In the genomic region with DNA sequence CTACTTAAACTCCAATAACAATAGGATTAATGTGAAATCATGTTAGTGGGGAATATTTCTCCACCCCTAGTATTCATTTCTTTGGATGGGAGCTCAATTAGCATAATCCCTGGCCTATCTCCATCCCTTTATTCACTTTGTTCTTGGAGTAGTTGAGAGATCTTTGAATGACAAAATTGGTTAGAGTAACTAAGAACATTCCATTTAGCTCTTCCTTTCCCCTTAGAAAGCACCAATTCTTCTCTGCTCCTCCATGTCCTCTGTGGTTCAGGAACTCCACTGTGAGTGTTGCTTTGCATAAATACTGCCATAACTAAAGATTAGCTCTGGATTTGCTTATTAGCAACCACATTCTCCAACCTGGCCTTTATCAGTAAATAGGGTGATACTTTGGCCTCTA, we compare ENCODE assay signal across 35 cellular contexts.
"Had no signal": no experiment of that assay in that cellular context is flagged by ENCODE, and none has a peak within 500 bp of the region (broad histone marks: within the 10 kb centered on the region; RNA-seq: fewer than 3 reads in every experiment).

No MANE protein-coding gene starts in this region.

- H3K27ac ChIP-seq: adrenal gland, ascending aorta, breast epithelium, cardiac muscle cell, colonic mucosa, epithelial cell of prostate, esophagus squamous epithelium, gastroesophageal sphincter, heart right ventricle, WERI-Rb-1 had no signal

- H3K4me1 ChIP-seq: adrenal gland, ascending aorta, breast epithelium, colonic mucosa, esophagus squamous epithelium, gastroesophageal sphincter, heart right ventricle had no signal

- H3K9me3 Mint-ChIP-seq: activated CD4-positive, alpha-beta T cell treated with anti-CD3 and anti-CD28 coated beads, Interleukin-2, amount 10 ng/mL, durations not matched to agents 24 days and 14 days; activated naive CD4-positive, alpha-beta T cell treated with anti-CD3 and anti-CD28 coated beads for 36 hours; activated naive CD8-positive, alpha-beta T cell treated with anti-CD3 and anti-CD28 coated beads, Interleukin-2, amount 50 U/mL, for 24 hours had no signal

- H3K36me3 Mint-ChIP-seq: activated CD4-positive, alpha-beta memory T cell treated with anti-CD3 and anti-CD28 coated beads for 36 hours; activated CD8-positive, alpha-beta memory T cell treated with anti-CD3 and anti-CD28 coated beads, Interleukin-2, amount 10 ng/mL, durations not matched to agents 7 days and 5 days; activated naive CD4-positive, alpha-beta T cell treated with anti-CD3 and anti-CD28 coated beads, Interleukin-2, amount 50 U/mL, for 24 hours; activated naive CD8-positive, alpha-beta T cell treated with anti-CD3 and anti-CD28 coated beads for 36 hours; brain had no signal

- H3K4me3 ChIP-seq: adrenal gland, ascending aorta, breast epithelium, cardiac muscle cell, colonic mucosa, esophagus squamous epithelium, gastroesophageal sphincter, heart right ventricle had no signal

- H3K36me3 ChIP-seq: adrenal gland, ascending aorta, breast epithelium, cardiac muscle cell, colonic mucosa, esophagus squamous epithelium, gastroesophageal sphincter, heart right ventricle, WERI-Rb-1 had no signal

- H3K9me3 ChIP-seq: adrenal gland, ascending aorta, breast epithelium, colonic mucosa, esophagus squamous epithelium, gastroesophageal sphincter had no signal

- H3K27ac Mint-ChIP-seq: activated CD4-positive, alpha-beta memory T cell treated with anti-CD3 and anti-CD28 coated beads for 36 hours; activated CD4-positive, alpha-beta T cell treated with anti-CD3 and anti-CD28 coated beads for 36 hours; activated CD4-positive, alpha-beta T cell treated with anti-CD3 and anti-CD28 coated beads, Interleukin-2, amount 10 ng/mL, durations not matched to agents 24 days and 14 days; activated CD8-positive, alpha-beta memory T cell treated with anti-CD3 and anti-CD28 coated beads, Interleukin-2, amount 10 ng/mL, durations not matched to agents 7 days and 5 days; activated CD8-positive, alpha-beta T cell treated with anti-CD3 and anti-CD28 coated beads, Interleukin-2, amount 10 ng/mL, durations not matched to agents 7 days and 5 days; activated naive CD4-positive, alpha-beta T cell treated with anti-CD3 and anti-CD28 coated beads for 36 hours; activated naive CD4-positive, alpha-beta T cell treated with anti-CD3 and anti-CD28 coated beads, Interleukin-2, amount 50 U/mL, for 24 hours; activated naive CD8-positive, alpha-beta T cell treated with anti-CD3 and anti-CD28 coated beads for 36 hours; activated naive CD8-positive, alpha-beta T cell treated with anti-CD3 and anti-CD28 coated beads, Interleukin-2, amount 50 U/mL, for 24 hours; activated T-helper 1 cell treated with anti-CD3 and anti-CD28 coated beads, Interleukin-12 subunit alpha, Interleukin-12 subunit beta, Interleukin-2, Interleukin-4 antibody, amounts not matched to agents 30 ng/mL and 10 ng/mL and 1 ng/mL, durations not matched to agents 14 hours and 24 hours and 36 hours; activated T-helper 2 cell treated with anti-CD3 and anti-CD28 coated beads, Interferon-gamma antibody, Interleukin-2, Interleukin-4, amounts not matched to agents 10 μg/mL and 5 μg/mL and 100 μg/mL, durations not matched to agents 14 hours and 24 hours and 36 hours; brain; T-helper 17 cell; T-helper 2 cell treated with Interferon-gamma antibody and Interleukin-4, amounts not matched to agents 5 μg/mL and 100 μg/mL, for 36 hours had no signal

- H3K27me3 Mint-ChIP-seq: activated CD4-positive, alpha-beta memory T cell treated with anti-CD3 and anti-CD28 coated beads for 36 hours; activated CD4-positive, alpha-beta T cell treated with anti-CD3 and anti-CD28 coated beads for 36 hours; activated CD4-positive, alpha-beta T cell treated with anti-CD3 and anti-CD28 coated beads, Interleukin-2, amount 10 ng/mL, durations not matched to agents 24 days and 14 days; activated CD8-positive, alpha-beta memory T cell treated with anti-CD3 and anti-CD28 coated beads, Interleukin-2, amount 10 ng/mL, durations not matched to agents 7 days and 5 days; activated naive CD4-positive, alpha-beta T cell treated with anti-CD3 and anti-CD28 coated beads, Interleukin-2, amount 50 U/mL, for 24 hours; activated naive CD8-positive, alpha-beta T cell treated with anti-CD3 and anti-CD28 coated beads for 36 hours; activated naive CD8-positive, alpha-beta T cell treated with anti-CD3 and anti-CD28 coated beads, Interleukin-2, amount 50 U/mL, for 24 hours; brain; T-helper 17 cell had no signal

- H3K4me3 Mint-ChIP-seq: activated CD4-positive, alpha-beta memory T cell treated with anti-CD3 and anti-CD28 coated beads for 36 hours; activated CD4-positive, alpha-beta T cell treated with anti-CD3 and anti-CD28 coated beads for 36 hours; activated CD4-positive, alpha-beta T cell treated with anti-CD3 and anti-CD28 coated beads, Interleukin-2, amount 10 ng/mL, durations not matched to agents 24 days and 14 days; activated CD8-positive, alpha-beta memory T cell treated with anti-CD3 and anti-CD28 coated beads, Interleukin-2, amount 10 ng/mL, durations not matched to agents 7 days and 5 days; activated CD8-positive, alpha-beta T cell treated with anti-CD3 and anti-CD28 coated beads, Interleukin-2, amount 10 ng/mL, durations not matched to agents 7 days and 5 days; activated naive CD4-positive, alpha-beta T cell treated with anti-CD3 and anti-CD28 coated beads for 36 hours; activated naive CD4-positive, alpha-beta T cell treated with anti-CD3 and anti-CD28 coated beads, Interleukin-2, amount 50 U/mL, for 24 hours; activated naive CD8-positive, alpha-beta T cell treated with anti-CD3 and anti-CD28 coated beads for 36 hours; activated naive CD8-positive, alpha-beta T cell treated with anti-CD3 and anti-CD28 coated beads, Interleukin-2, amount 50 U/mL, for 24 hours; activated T-helper 1 cell treated with anti-CD3 and anti-CD28 coated beads, Interleukin-12 subunit alpha, Interleukin-12 subunit beta, Interleukin-2, Interleukin-4 antibody, amounts not matched to agents 30 ng/mL and 10 ng/mL and 1 ng/mL, durations not matched to agents 14 hours and 24 hours and 36 hours; brain; T-helper 17 cell; T-helper 2 cell treated with Interferon-gamma antibody and Interleukin-4, amounts not matched to agents 5 μg/mL and 100 μg/mL, for 36 hours had no signal

- ATAC-seq: activated CD4-positive, alpha-beta T cell treated with anti-CD3 and anti-CD28 coated beads for 36 hours; activated CD8-positive, alpha-beta memory T cell treated with anti-CD3 and anti-CD28 coated beads, Interleukin-2, amount 10 ng/mL, durations not matched to agents 7 days and 5 days; activated CD8-positive, alpha-beta T cell treated with anti-CD3 and anti-CD28 coated beads, Interleukin-2, amount 10 ng/mL, durations not matched to agents 7 days and 5 days; activated naive CD8-positive, alpha-beta T cell treated with anti-CD3 and anti-CD28 coated beads, Interleukin-2, amount 50 U/mL, for 24 hours; gastroesophageal sphincter; heart right ventricle; T-helper 17 cell had no signal

- H3K4me1 Mint-ChIP-seq: activated CD4-positive, alpha-beta T cell treated with anti-CD3 and anti-CD28 coated beads for 36 hours; activated CD4-positive, alpha-beta T cell treated with anti-CD3 and anti-CD28 coated beads, Interleukin-2, amount 10 ng/mL, durations not matched to agents 24 days and 14 days; activated CD8-positive, alpha-beta memory T cell treated with anti-CD3 and anti-CD28 coated beads, Interleukin-2, amount 10 ng/mL, durations not matched to agents 7 days and 5 days; activated naive CD4-positive, alpha-beta T cell treated with anti-CD3 and anti-CD28 coated beads, Interleukin-2, amount 50 U/mL, for 24 hours; activated naive CD8-positive, alpha-beta T cell treated with anti-CD3 and anti-CD28 coated beads for 36 hours; activated naive CD8-positive, alpha-beta T cell treated with anti-CD3 and anti-CD28 coated beads, Interleukin-2, amount 50 U/mL, for 24 hours; T-helper 17 cell had no signal

- DNase-seq: activated CD4-positive, alpha-beta memory T cell treated with anti-CD3 and anti-CD28 coated beads for 36 hours; activated CD4-positive, alpha-beta T cell treated with anti-CD3 and anti-CD28 coated beads for 36 hours; activated CD4-positive, alpha-beta T cell treated with anti-CD3 and anti-CD28 coated beads, Interleukin-2, amount 10 ng/mL, durations not matched to agents 24 days and 14 days; activated CD4-positive, CD25-positive, alpha-beta regulatory T cell; activated CD4-positive, CD25-positive, alpha-beta regulatory T cell treated with anti-CD3 and anti-CD28 coated beads, Interleukin-2, amount 50 U/mL, for 72 hours; activated CD8-positive, alpha-beta memory T cell treated with anti-CD3 and anti-CD28 coated beads, Interleukin-2, amount 10 ng/mL, durations not matched to agents 7 days and 5 days; activated CD8-positive, alpha-beta memory T cell treated with anti-CD3 and anti-CD28 coated beads, Interleukin-2, amount 50 U/mL, for 4 hours; activated CD8-positive, alpha-beta T cell treated with anti-CD3 and anti-CD28 coated beads, Interleukin-2, amount 10 ng/mL, durations not matched to agents 7 days and 5 days; activated effector memory CD4-positive, alpha-beta T cell treated with anti-CD3 and anti-CD28 coated beads, Interleukin-2, amount 50 U/mL, for 16 hours; activated naive CD4-positive, alpha-beta T cell treated with anti-CD3 and anti-CD28 coated beads for 36 hours; activated naive CD8-positive, alpha-beta T cell treated with anti-CD3 and anti-CD28 coated beads for 36 hours; activated naive CD8-positive, alpha-beta T cell treated with anti-CD3 and anti-CD28 coated beads, Interleukin-2, amount 50 U/mL, for 24 hours; activated T-cell treated with anti-CD3 and anti-CD28 coated beads, Interleukin-2, amount 50 U/mL, for 1 hour; activated T-cell treated with anti-CD3 and anti-CD28 coated beads, Interleukin-2, amount 50 U/mL, for 48 hours; adrenal gland; central memory CD4-positive, alpha-beta T cell; cerebellar nuclear complex; colonic mucosa; effector CD8-positive, alpha-beta T cell; esophagus squamous epithelium; foreskin melanocyte; heart right ventricle; T-helper 17 cell; T1000; WERI-Rb-1 had no signal

- H3K27me3 ChIP-seq: adrenal gland, ascending aorta, breast epithelium, cardiac muscle cell, colonic mucosa, esophagus squamous epithelium, gastroesophageal sphincter, heart right ventricle had no signal
